ENCODE assay signal across 7 cellular contexts in the genomic region with DNA sequence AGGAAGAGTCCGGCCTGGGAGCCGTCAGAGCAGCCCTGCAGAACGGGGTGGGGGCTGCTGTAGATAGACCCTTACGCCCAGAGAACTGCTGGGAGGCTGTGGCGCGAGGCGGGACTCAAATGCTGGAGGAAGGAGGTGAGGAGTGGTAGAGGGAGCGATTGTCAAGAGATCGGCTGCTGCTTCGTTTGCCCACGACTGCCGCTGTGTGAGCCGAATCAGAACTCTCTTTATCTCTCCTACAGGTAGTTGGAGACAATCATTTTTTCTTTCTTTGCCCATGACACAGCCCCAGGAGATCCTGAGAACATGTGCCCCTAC. TPM values are rescaled to one million over a fixed set of nuclear protein-coding genes. Genes with fewer than 3 reads are reported as not detected.
A peak's percentile ranks its signal among the peaks of the same experiment; 100 is the strongest.
DNase-seq lines count a peak whose midpoint lies in the region; ATAC-seq and TF ChIP-seq lines count a peak whose summit lies in the region.

No MANE protein-coding gene starts in this region.

- CTCF ChIA-PET in activated CD4-positive, alpha-beta memory T cell treated with anti-CD3 and anti-CD28 coated beads for 36 hours (lab: Charles Lee) = interaction anchor here (0.7 to 2.1 kb wide), 5 partner anchors 28 to 210 kb away, joined by 3 to 6 read pairs (median 4); partner anchors contain the start of gene SLC2A8

- ATAC-seq in HG03378 (IDR thresholded peaks at IDR 0.05; ENCODE audit: unreplicated experiment) = peak; percentile 11
- no peak for ATAC-seq in sciatic nerve

- peaks cover 26% of the 10 kb centered on the region for H3K36me3 Mint-ChIP-seq in activated CD4-positive, alpha-beta memory T cell treated with anti-CD3 and anti-CD28 coated beads for 36 hours
- H3K36me3 Mint-ChIP-seq in glutamatergic neuron (ENCODE audit: unreplicated experiment) = no peaks in the 10 kb centered on the region

- H3K4me3 Mint-ChIP-seq in activated CD4-positive, alpha-beta memory T cell treated with anti-CD3 and anti-CD28 coated beads for 36 hours = peak overlapping the region; percentile 98
- H3K4me3 Mint-ChIP-seq in glutamatergic neuron (ENCODE audit: unreplicated experiment) = peak overlapping the region; percentile 98

- TF ChIP-seq CTCF in glutamatergic neuron (IDR thresholded peaks at IDR 0.05; ENCODE audit: partially characterized antibody, unreplicated experiment) (no peak), GM13976 (IDR thresholded peaks at IDR 0.05; ENCODE audit: borderline replicate concordance, control extremely low read depth, extremely low read depth, insufficient read depth, missing control alignments) (no peak)

- H3K27ac Mint-ChIP-seq in activated CD4-positive, alpha-beta memory T cell treated with anti-CD3 and anti-CD28 coated beads for 36 hours = peak overlapping the region; percentile 93
- peak overlapping the region; percentile 99 for H3K27ac Mint-ChIP-seq in glutamatergic neuron (ENCODE audit: unreplicated experiment)

- H3K9me3 Mint-ChIP-seq in activated CD4-positive, alpha-beta memory T cell treated with anti-CD3 and anti-CD28 coated beads for 36 hours = no peaks in the 10 kb centered on the region
- peaks cover 6% of the 10 kb centered on the region for H3K9me3 Mint-ChIP-seq in glutamatergic neuron (ENCODE audit: unreplicated experiment)

- H3K4me3 ChIP-seq in skeletal muscle cell (ENCODE audit: low read depth, low read length) = peak overlapping the region; percentile 95

- H3K27me3 Mint-ChIP-seq in activated CD4-positive, alpha-beta memory T cell treated with anti-CD3 and anti-CD28 coated beads for 36 hours = no peaks in the 10 kb centered on the region
- H3K27me3 Mint-ChIP-seq in glutamatergic neuron (ENCODE audit: unreplicated experiment) = no peaks in the 10 kb centered on the region

- peaks cover 43% of the 10 kb centered on the region for H3K4me1 Mint-ChIP-seq in activated CD4-positive, alpha-beta memory T cell treated with anti-CD3 and anti-CD28 coated beads for 36 hours (ENCODE audit: low read depth)
- peaks cover 13% of the 10 kb centered on the region for H3K4me1 Mint-ChIP-seq in glutamatergic neuron (ENCODE audit: low read depth, unreplicated experiment)

- in situ Hi-C loops in GM13976 (cut with MboI; ENCODE audit: low sequenced_read_pairs, unreplicated experiment) = loop anchor here (25.0 kb wide), 1 partner anchor 487 kb away; no protein-coding TSS in a partner anchor

- intact Hi-C loops in activated CD4-positive, alpha-beta memory T cell treated with anti-CD3 and anti-CD28 coated beads for 36 hours (cut with micrococcal nuclease) = loop anchor here (1.0 to 10.0 kb wide), 4 partner anchors 27 to 180 kb away; partner anchors contain the start of genes LRSAM1 and RPL12
- intact Hi-C loops in sciatic nerve (cut with DNase I) = no loop called here

- peak; percentile 25 for DNase-seq in GM19240 (ENCODE audit: insufficient read length, low spot score)
- peak; percentile 55 for DNase-seq in activated CD4-positive, alpha-beta memory T cell treated with anti-CD3 and anti-CD28 coated beads for 36 hours
- no peak for DNase-seq in glutamatergic neuron
- no peak for DNase-seq in skeletal muscle cell (ENCODE audit: low read depth)
- DNase-seq in GM13976 (ENCODE audit: low spot score) = no peak
- DNase-seq in sciatic nerve (ENCODE audit: low spot score) = no peak

- POLR2A ChIA-PET in activated CD4-positive, alpha-beta memory T cell treated with anti-CD3 and anti-CD28 coated beads for 36 hours (lab: Charles Lee) = interaction anchor here (0.5 to 3.3 kb wide), 7 partner anchors 9 to 420 kb away, joined by 3 to 27 read pairs (median 5); partner anchors contain the start of genes LRSAM1, RPL12 and SLC2A8

RNA-seq across cellular contexts. Expression of gene ZNF79, which starts 0.4 kb away (rescaled TPM):
- 1 to 10 TPM; 9.3 to 9.7 TPM for total RNA-seq in activated CD4-positive, alpha-beta memory T cell treated with anti-CD3 and anti-CD28 coated beads for 36 hours
- total RNA-seq in glutamatergic neuron (ENCODE audit: unreplicated experiment) = 10.0 TPM
- 12.8 TPM for total RNA-seq in sciatic nerve

RNA-seq across cellular contexts. Expression of gene RPL12, which starts 26.6 kb away (rescaled TPM):
- 1,000 to 10,000 TPM; 2,267 to 2,331 TPM for total RNA-seq in activated CD4-positive, alpha-beta memory T cell treated with anti-CD3 and anti-CD28 coated beads for 36 hours
- total RNA-seq in glutamatergic neuron (ENCODE audit: unreplicated experiment) = 475 TPM
- total RNA-seq in sciatic nerve = 894 TPM

RNA-seq across cellular contexts. Expression of gene LRSAM1, which starts 26.7 kb away (rescaled TPM):
- 10 to 100 TPM; 19.7 to 20.9 TPM for total RNA-seq in activated CD4-positive, alpha-beta memory T cell treated with anti-CD3 and anti-CD28 coated beads for 36 hours
- total RNA-seq in glutamatergic neuron (ENCODE audit: unreplicated experiment) (38.0 TPM), sciatic nerve (27.0 TPM)

RNA-seq across cellular contexts. Expression of gene SLC2A8, which starts 27.7 kb away (rescaled TPM):
- 1 to 10 TPM; 3.2 to 4.6 TPM for total RNA-seq in activated CD4-positive, alpha-beta memory T cell treated with anti-CD3 and anti-CD28 coated beads for 36 hours
- total RNA-seq in glutamatergic neuron (ENCODE audit: unreplicated experiment) = 30.6 TPM
- total RNA-seq in sciatic nerve = 22.5 TPM

Comparison
In these comparisons a context has a peak if more than half of its experiments do, and no peak if none do; other contexts are left out.
1. DNase-seq: peak in GM19240 (single experiment) and activated CD4-positive, alpha-beta memory T cell treated with anti-CD3 and anti-CD28 coated beads for 36 hours (single experiment); none in glutamatergic neuron (single experiment), skeletal muscle cell (single experiment), GM13976 (single experiment) and sciatic nerve (single experiment).